Comparison of ENCODE assay signal across 1 cellular context in the genomic region with DNA sequence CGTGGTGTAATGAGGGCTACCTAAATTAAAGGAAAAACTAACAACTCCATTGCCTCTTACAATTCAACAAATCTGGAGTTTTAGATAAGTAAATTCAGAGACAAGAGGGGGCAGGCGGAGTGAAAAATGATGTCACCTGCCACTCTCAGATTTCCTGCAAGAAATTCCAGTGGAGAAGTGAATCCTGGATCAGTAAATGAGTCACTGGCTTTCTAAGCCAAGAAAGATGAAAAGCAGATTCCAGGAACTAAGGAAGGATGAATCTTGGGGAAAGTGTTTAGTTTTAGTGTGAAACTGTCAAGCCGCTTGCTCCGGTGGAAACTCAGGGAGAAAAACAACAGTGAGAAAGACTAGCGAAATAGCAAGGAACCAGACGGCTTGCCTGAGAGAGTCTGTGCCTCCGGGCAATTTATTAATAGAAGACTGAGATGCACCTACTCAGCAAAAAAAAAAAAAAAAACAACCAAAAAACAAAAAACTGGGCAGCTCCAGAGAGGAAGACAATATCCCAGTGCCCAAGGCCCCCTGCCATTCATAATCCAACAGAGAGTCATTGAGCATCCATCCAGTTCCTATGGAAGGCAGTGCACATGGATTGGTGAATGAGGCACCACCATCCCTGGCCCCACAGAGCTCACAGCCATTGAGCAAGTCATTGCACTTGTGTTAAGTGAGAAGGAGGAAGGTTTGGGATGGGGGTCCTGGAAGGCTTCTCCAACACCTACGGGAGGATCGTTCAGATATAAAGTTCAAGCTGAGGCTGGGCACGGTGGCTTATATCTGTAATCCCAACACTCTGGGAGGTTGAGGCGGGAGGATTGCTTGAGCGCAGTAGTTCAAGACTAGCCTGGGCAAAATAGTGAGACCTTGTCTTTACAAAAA.
TF ChIP-seq lines count a peak whose summit lies in the region.

No MANE protein-coding gene starts in this region.

TF ChIP-seq in SK-N-SH, 30 proteins besides CTCF, POLR2A, EP300 and RAD21 (continued from another document):
- TF ChIP-seq CHD2 (IDR thresholded peaks at IDR 0.05; ENCODE audit: low read length, partially characterized antibody) (no peak), RCOR1 (IDR thresholded peaks at IDR 0.05; ENCODE audit: low read length) (no peak), POLR2AphosphoS5 (IDR thresholded peaks at IDR 0.05; ENCODE audit: low read depth, low read length) (no peak)
- TF ChIP-seq, protein P1, sequence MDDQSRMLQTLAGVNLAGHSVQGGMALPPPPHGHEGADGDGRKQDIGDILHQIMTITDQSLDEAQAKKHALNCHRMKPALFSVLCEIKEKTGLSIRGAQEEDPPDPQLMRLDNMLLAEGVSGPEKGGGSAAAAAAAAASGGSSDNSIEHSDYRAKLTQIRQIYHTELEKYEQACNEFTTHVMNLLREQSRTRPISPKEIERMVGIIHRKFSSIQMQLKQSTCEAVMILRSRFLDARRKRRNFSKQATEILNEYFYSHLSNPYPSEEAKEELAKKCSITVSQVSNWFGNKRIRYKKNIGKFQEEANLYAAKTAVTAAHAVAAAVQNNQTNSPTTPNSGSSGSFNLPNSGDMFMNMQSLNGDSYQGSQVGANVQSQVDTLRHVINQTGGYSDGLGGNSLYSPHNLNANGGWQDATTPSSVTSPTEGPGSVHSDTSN (IDR thresholded peaks at IDR 0.05) = peak; percentile 92
